10 cellular contexts compared by ENCODE assay signal in genomic region chrX:23333842-23334535, GRCh38. TPM values are rescaled to one million over a fixed set of nuclear protein-coding genes. Genes with fewer than 3 reads are reported as not detected.
DNase-seq lines count a peak whose midpoint lies in the region; ATAC-seq, FAIRE-seq and TF ChIP-seq lines count a peak whose summit lies in the region.
"Had no signal": no experiment of that assay in that cellular context is flagged by ENCODE, and none has a peak within 500 bp of the region (broad histone marks: within the 10 kb centered on the region; RNA-seq: fewer than 3 reads in every experiment).

No MANE protein-coding gene starts in this region.

- POLR2A ChIA-PET in activated naive CD8-positive, alpha-beta T cell treated with anti-CD3 and anti-CD28 coated beads, Interleukin-2, amount 10 ng/mL, durations not matched to agents 7 days and 5 days (lab: Charles Lee): no interaction called here

- TF ChIP-seq CTCF in lower lobe of right lung (IDR thresholded peaks at IDR 0.05): no peak

- DNase-seq in NCI-H524 (lab: John Stamatoyannopoulos, UW) (peak; percentile 24 to 57), NCI-H524 treated with DMSO at 0.1 percent for 48 hours (lab: John Stamatoyannopoulos, UW) (no peak), lower lobe of right lung (no peak), RCC 7860 (ENCODE audit: low spot score) (no peak)
- DNase-seq in activated naive CD8-positive, alpha-beta T cell treated with anti-CD3 and anti-CD28 coated beads, Interleukin-2, amount 10 ng/mL, durations not matched to agents 7 days and 5 days: no peak
- DNase-seq: activated T-cell treated with anti-CD3 and anti-CD28 coated beads for 4 hours, AML-193 had no signal

- peaks cover 12% of the 10 kb centered on the region for H3K27me3 ChIP-seq in lower lobe of right lung (ENCODE audit: low read depth)
- peaks cover 24% of the 10 kb centered on the region for H3K27me3 ChIP-seq in thymus (ENCODE audit: control insufficient read depth, insufficient read depth)

- no peak overlapping the region for H3K27ac ChIP-seq in lower lobe of right lung
- H3K27ac ChIP-seq in thymus (ENCODE audit: low read depth): no peak overlapping the region

- H3K4me1 Mint-ChIP-seq in activated naive CD8-positive, alpha-beta T cell treated with anti-CD3 and anti-CD28 coated beads, Interleukin-2, amount 10 ng/mL, durations not matched to agents 7 days and 5 days: peaks cover 5% of the 10 kb centered on the region

- WGBS in thymus: 2% methylated on average over 59 of the region's 59 CpGs

- H3K36me3 ChIP-seq in lower lobe of right lung (no peaks in the 10 kb centered on the region), thymus (ENCODE audit: control insufficient read depth, insufficient read depth) (no peaks in the 10 kb centered on the region)

- no peaks in the 10 kb centered on the region for H3K9me3 Mint-ChIP-seq in activated naive CD8-positive, alpha-beta T cell treated with anti-CD3 and anti-CD28 coated beads, Interleukin-2, amount 10 ng/mL, durations not matched to agents 7 days and 5 days

- intact Hi-C loops in lower lobe of right lung (cut with DNase I): no loop called here

- H3K9me3 ChIP-seq in lower lobe of right lung: no peaks in the 10 kb centered on the region
- no peaks in the 10 kb centered on the region for H3K9me3 ChIP-seq in thymus (ENCODE audit: control insufficient read depth)

- no peaks in the 10 kb centered on the region for H3K36me3 Mint-ChIP-seq in activated naive CD8-positive, alpha-beta T cell treated with anti-CD3 and anti-CD28 coated beads, Interleukin-2, amount 10 ng/mL, durations not matched to agents 7 days and 5 days

- peak overlapping the region; percentile 36 for H3K4me3 ChIP-seq in lower lobe of right lung
- H3K4me3 ChIP-seq in thymus (ENCODE audit: low read length): peak overlapping the region; percentile 30

- no peak for FAIRE-seq in RCC 7860 (lab: Jason Lieb, UNC)

- H3K27ac Mint-ChIP-seq in activated naive CD8-positive, alpha-beta T cell treated with anti-CD3 and anti-CD28 coated beads, Interleukin-2, amount 10 ng/mL, durations not matched to agents 7 days and 5 days: no peak overlapping the region

- no peak for ATAC-seq in activated naive CD8-positive, alpha-beta T cell treated with anti-CD3 and anti-CD28 coated beads, Interleukin-2, amount 10 ng/mL, durations not matched to agents 7 days and 5 days (ENCODE audit: low read depth)
- ATAC-seq in lower lobe of right lung (peak; percentile 58 to 73), GM18520 (IDR thresholded peaks at IDR 0.05; ENCODE audit: unreplicated experiment) (no peak), HG02970 (IDR thresholded peaks at IDR 0.05; ENCODE audit: low FRiP score, unreplicated experiment) (no peak)

- peak overlapping the region; percentile 25 for H3K4me3 Mint-ChIP-seq in activated naive CD8-positive, alpha-beta T cell treated with anti-CD3 and anti-CD28 coated beads, Interleukin-2, amount 10 ng/mL, durations not matched to agents 7 days and 5 days

- peaks cover 55% of the 10 kb centered on the region for H3K27me3 Mint-ChIP-seq in activated naive CD8-positive, alpha-beta T cell treated with anti-CD3 and anti-CD28 coated beads, Interleukin-2, amount 10 ng/mL, durations not matched to agents 7 days and 5 days

- H3K4me1 ChIP-seq in lower lobe of right lung (no peaks in the 10 kb centered on the region), thymus (ENCODE audit: control insufficient read depth, insufficient read depth, low read length) (no peaks in the 10 kb centered on the region)

RNA-seq across cellular contexts. Expression of gene PTCHD1, which starts 0.7 kb away (rescaled TPM):
- total RNA-seq in activated naive CD8-positive, alpha-beta T cell treated with anti-CD3 and anti-CD28 coated beads, Interleukin-2, amount 10 ng/mL, durations not matched to agents 7 days and 5 days: not detected
- 0.83 TPM for total RNA-seq in lower lobe of right lung
- 0.16 TPM for polyA plus RNA-seq in thymus

Comparison
In these comparisons a context has a peak if more than half of its experiments do, and no peak if none do; other contexts are left out.
1. DNase-seq: peak in NCI-H524 (2 of 2); none in NCI-H524 treated with DMSO at 0.1 percent for 48 hours (single experiment), activated naive CD8-positive, alpha-beta T cell treated with anti-CD3 and anti-CD28 coated beads, Interleukin-2, amount 10 ng/mL, durations not matched to agents 7 days and 5 days (single experiment), lower lobe of right lung (single experiment) and RCC 7860 (single experiment).
2. ATAC-seq: peak in lower lobe of right lung (2 of 2); none in activated naive CD8-positive, alpha-beta T cell treated with anti-CD3 and anti-CD28 coated beads, Interleukin-2, amount 10 ng/mL, durations not matched to agents 7 days and 5 days (single experiment), GM18520 (single experiment) and HG02970 (single experiment).